In genomic region chr7:101363734-101364374, GRCh38 we compare ENCODE assay signal across 8 cellular contexts. TPM values are rescaled to one million over a fixed set of nuclear protein-coding genes. Genes with fewer than 3 reads are reported as not detected.
A peak's percentile ranks its signal among the peaks of the same experiment; 100 is the strongest.
DNase-seq lines count a peak whose midpoint lies in the region; TF ChIP-seq lines count a peak whose summit lies in the region.

No MANE protein-coding gene starts in this region.

- H2AFZ ChIP-seq in hepatocyte: peak overlapping the region; percentile 83

- no peaks in the 10 kb centered on the region for H3K36me3 ChIP-seq in hepatocyte (replicated peaks; ENCODE audit: insufficient read depth, low read depth)
- H3K36me3 ChIP-seq in vagina: no peaks in the 10 kb centered on the region

- H3K9me3 ChIP-seq in hepatocyte (ENCODE audit: low read depth) (no peaks in the 10 kb centered on the region), vagina (no peaks in the 10 kb centered on the region)

- TF ChIP-seq CTCF in hepatocyte (IDR thresholded peaks at IDR 0.05; ENCODE audit: poor library complexity) (peak; percentile 98), vagina (IDR thresholded peaks at IDR 0.05) (peak; percentile 39 to 75 (median 62))

- peaks cover 2% of the 10 kb centered on the region for H3K79me2 ChIP-seq in hepatocyte

- H4K20me1 ChIP-seq in hepatocyte (ENCODE audit: insufficient read depth, poor library complexity, severe bottlenecking): no peaks in the 10 kb centered on the region

- H3K27ac ChIP-seq in angular gyrus (ENCODE audit: low read depth, low read length) (peak overlapping the region; percentile 19), hepatocyte (peak overlapping the region; percentile 61), vagina (peak overlapping the region; percentile 30)

- H3K27me3 ChIP-seq in hepatocyte (peaks cover 10% of the 10 kb centered on the region), vagina (no peaks in the 10 kb centered on the region)

- TF ChIP-seq POLR2A in vagina (IDR thresholded peaks at IDR 0.05): no peak

- WGBS in hepatocyte (ENCODE audit: low lambda C conversion rate, missing lambda C conversion rate): 4% methylated on average over 44 of the region's 52 CpGs

- peak; percentile 49 for DNase-seq in NCI-H146 (lab: John Stamatoyannopoulos, UW)
- DNase-seq in NCI-H146 treated with DMSO at 0.1 percent for 48 hours (lab: John Stamatoyannopoulos, UW; ENCODE audit: unreplicated experiment): no peak
- DNase-seq in HT-29 (ENCODE audit: low spot score): peak; percentile 47
- DNase-seq in T follicular helper cell (ENCODE audit: low read depth): peak; percentile 42
- peak; percentile 89 for DNase-seq in hepatocyte (ENCODE audit: low spot score)
- DNase-seq in retina: peak; percentile 94
- no peak for DNase-seq in vagina (ENCODE audit: extremely low spot score in 2 of 2)

- H3K4me1 ChIP-seq in hepatocyte (ENCODE audit: insufficient read depth) (peaks cover 7% of the 10 kb centered on the region), vagina (peaks cover 13% of the 10 kb centered on the region)

- H3K4me3 ChIP-seq in hepatocyte (peak overlapping the region; percentile 86), vagina (peak overlapping the region; percentile 46 to 74)

- H3K9me2 ChIP-seq in hepatocyte (replicated peaks; ENCODE audit: insufficient read depth): no peaks in the 10 kb centered on the region

- H3K4me2 ChIP-seq in hepatocyte: peak overlapping the region; percentile 96

- intact Hi-C loops in vagina (cut with DNase I): no loop called here

RNA-seq across cellular contexts. Expression of gene COL26A1, which starts 1.2 kb away (rescaled TPM):
- not detected in 2 replicates for total RNA-seq in HT-29 (2014; rRNA removed; shearing (Covaris generic))
- total RNA-seq in hepatocyte: 9.4 and 11.6 TPM in 2 replicates
- polyA plus RNA-seq in hepatocyte: 10.8 and 19.1 TPM in 2 replicates
- total RNA-seq in vagina: not detected

RNA-seq across cellular contexts. Expression of gene IFT22, which starts 42.2 kb away (rescaled TPM):
- 23.5 and 29.4 TPM in 2 replicates for total RNA-seq in HT-29 (2014; rRNA removed; shearing (Covaris generic))
- total RNA-seq in hepatocyte (24.2 and 30.5 TPM in 2 replicates), vagina (15.2 TPM)
- 29.8 and 42.2 TPM in 2 replicates for polyA plus RNA-seq in hepatocyte

Comparison
In these comparisons a context has a peak if more than half of its experiments do, and no peak if none do; other contexts are left out.
1. DNase-seq: peak in NCI-H146 (single experiment), HT-29 (single experiment), T follicular helper cell (single experiment), hepatocyte (single experiment) and retina (single experiment); none in NCI-H146 treated with DMSO at 0.1 percent for 48 hours (single experiment) and vagina (0 of 2).
2. RNA of gene COL26A1, which starts 1.2 kb away (total RNA-seq): 9.4 to 11.6 TPM in hepatocyte; not detected in HT-29 and not detected in vagina (single experiment); every median in the first group is over 10 times any median in the second.
3. Peak in every context shown above with its lines, with median percentiles within 50 percentile points of each other: H3K27ac ChIP-seq.